14 cellular contexts compared by ENCODE assay signal in the genomic region with DNA sequence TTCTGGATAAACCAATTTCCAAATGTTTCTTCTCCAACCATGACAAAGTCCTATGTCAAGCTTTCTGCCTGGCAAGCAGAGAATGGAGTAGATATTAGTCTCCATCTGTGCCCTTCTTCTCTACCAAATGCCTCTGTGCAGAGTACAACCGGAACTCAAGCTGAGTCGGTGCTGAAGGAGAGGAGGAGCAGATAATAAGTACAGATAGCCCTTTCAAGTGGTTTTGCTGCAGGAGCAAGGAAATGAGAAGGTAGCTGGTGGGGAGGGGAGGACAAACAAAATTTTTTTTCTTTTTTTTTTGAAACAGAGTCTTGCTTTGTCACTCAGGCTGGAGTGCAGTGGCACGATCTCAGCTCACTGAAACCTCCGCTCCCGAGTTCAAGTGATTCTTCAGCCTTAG.
DNase-seq lines count a peak whose midpoint lies in the region; ATAC-seq lines count a peak whose summit lies in the region.
"Had no signal": no experiment of that assay in that cellular context is flagged by ENCODE, and none has a peak within 500 bp of the region (broad histone marks: within the 10 kb centered on the region; RNA-seq: fewer than 3 reads in every experiment).

No MANE protein-coding gene starts in this region.

- no peaks in the 10 kb centered on the region for H3K36me3 Mint-ChIP-seq in activated naive CD8-positive, alpha-beta T cell

- peaks cover 81% of the 10 kb centered on the region for H3K4me1 Mint-ChIP-seq in activated naive CD8-positive, alpha-beta T cell (ENCODE audit: low read depth)
- H3K4me1 Mint-ChIP-seq: nephron progenitor cell had no signal

- H3K27ac Mint-ChIP-seq in activated naive CD8-positive, alpha-beta T cell, result peak overlapping the region; percentile 74
- H3K27ac Mint-ChIP-seq: nephron progenitor cell had no signal

- H3K27me3 Mint-ChIP-seq in activated naive CD8-positive, alpha-beta T cell, result no peaks in the 10 kb centered on the region

- no peak for ATAC-seq in GM18858 (IDR thresholded peaks at IDR 0.05; ENCODE audit: unreplicated experiment)
- ATAC-seq: foreskin keratinocyte had no signal

- H3K9me3 Mint-ChIP-seq in activated naive CD8-positive, alpha-beta T cell (ENCODE audit: low read depth), result no peaks in the 10 kb centered on the region

- DNase-seq in SW480 (ENCODE audit: low spot score) (peak; percentile 12), NOMO-1 treated with DMSO at 0.1 percent for 48 hours (lab: John Stamatoyannopoulos, UW; ENCODE audit: unreplicated experiment) (no peak), NCI-H2196 (lab: John Stamatoyannopoulos, UW; ENCODE audit: unreplicated experiment) (no peak), NCI-H526 (lab: John Stamatoyannopoulos, UW) (no peak)
- DNase-seq in activated CD4-positive, alpha-beta T cell treated with anti-CD3 and anti-CD28 coated beads, Interleukin-2, amount 50 U/mL, for 1 hour, result peak; percentile 51
- DNase-seq in stimulated activated CD8-positive, alpha-beta memory T cell treated with anti-CD3 and anti-CD28 coated beads, Interleukin-4, amount 100 ng/mL, for 48 hours, result peak; percentile 42
- DNase-seq: dermis blood vessel endothelial cell, foreskin keratinocyte, IMR-90, NCI-H2029, nephron progenitor cell, substantia nigra had no signal

- peak overlapping the region; percentile 68 for H3K4me3 Mint-ChIP-seq in activated naive CD8-positive, alpha-beta T cell
- H3K4me3 Mint-ChIP-seq: nephron progenitor cell had no signal

Comparison
In these comparisons a context has a peak if more than half of its experiments do, and no peak if none do; other contexts are left out.
1. DNase-seq: peak in SW480 (single experiment), activated CD4-positive, alpha-beta T cell treated with anti-CD3 and anti-CD28 coated beads, Interleukin-2, amount 50 U/mL, for 1 hour (single experiment) and stimulated activated CD8-positive, alpha-beta memory T cell treated with anti-CD3 and anti-CD28 coated beads, Interleukin-4, amount 100 ng/mL, for 48 hours (single experiment); none in NOMO-1 treated with DMSO at 0.1 percent for 48 hours (single experiment), NCI-H2196 (single experiment) and NCI-H526 (0 of 2).